8 cellular contexts compared by ENCODE assay signal in the genomic region with DNA sequence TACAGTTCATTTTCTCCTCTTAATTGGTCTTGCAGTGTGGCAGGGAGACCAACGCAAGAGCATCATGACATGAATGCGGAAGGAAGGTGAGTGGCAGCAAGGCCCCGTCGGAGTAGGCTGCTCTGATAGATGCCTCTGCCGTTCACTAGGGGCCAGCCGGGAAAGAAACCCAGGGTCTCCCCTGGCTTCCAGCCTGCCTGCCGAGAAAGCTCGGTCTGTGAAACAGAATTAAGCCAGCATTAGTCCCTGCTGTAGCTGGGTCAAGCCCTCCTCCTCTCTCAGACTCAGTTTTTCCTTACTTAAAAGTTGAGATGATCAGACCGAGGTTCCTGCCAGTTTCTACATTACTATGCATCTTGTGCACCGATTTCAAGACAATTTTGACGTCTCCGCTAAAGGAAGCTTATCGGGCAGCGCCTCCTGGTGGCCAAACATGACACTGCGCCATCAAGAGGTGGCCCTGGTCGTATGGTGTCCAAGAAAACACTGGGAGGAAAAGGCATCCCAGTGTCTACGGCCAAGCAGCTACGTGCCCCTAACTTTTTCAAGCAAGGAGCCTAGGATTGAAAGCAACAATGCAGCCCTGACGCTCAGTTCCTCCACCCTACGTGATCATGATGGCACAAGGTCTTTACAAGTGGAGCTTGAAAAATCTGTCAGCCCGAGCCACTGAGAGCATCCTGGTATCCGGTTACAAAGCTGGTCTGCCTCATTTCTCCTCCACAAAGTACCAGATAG.
DNase-seq lines count a peak whose midpoint lies in the region; ATAC-seq and TF ChIP-seq lines count a peak whose summit lies in the region.

No MANE protein-coding gene starts in this region.

- TF ChIP-seq CTCF in VCaP (conservative IDR thresholded peaks at IDR 0.05) = peak; percentile 99

- DNase-seq in CD1c-positive myeloid dendritic cell (ENCODE audit: extremely low spot score) (peak; percentile 74), NCI-H146 (lab: John Stamatoyannopoulos, UW) (peak; percentile 54), brain pericyte (ENCODE audit: low read depth, low spot score) (peak; percentile 34), iPS-NIHi7 (ENCODE audit: extremely low spot score) (peak; percentile 85)
- peak; percentile 55 to 78 for DNase-seq in stimulated activated CD4-positive, alpha-beta T cell treated with anti-CD3 and anti-CD28 coated beads, Interleukin-12 subunit alpha, Interleukin-12 subunit beta, amount 100 ng/mL, for 24 hours (ENCODE audit: low read depth in 2 of 2)

- ATAC-seq in GM21529 (IDR thresholded peaks at IDR 0.05; ENCODE audit: unreplicated experiment) = peak; percentile 81
- ATAC-seq in HG03135 (IDR thresholded peaks at IDR 0.05; ENCODE audit: unreplicated experiment) = no peak

- peak overlapping the region; percentile 51; the same call in 1 of the 2 replicates for H3K27ac ChIP-seq in VCaP

Comparison
In these comparisons a context has a peak if more than half of its experiments do, and no peak if none do; other contexts are left out.
1. DNase-seq: peak in every context shown above with its lines; median percentile 85 in iPS-NIHi7; 74 in CD1c-positive myeloid dendritic cell; 66 in stimulated activated CD4-positive, alpha-beta T cell treated with anti-CD3 and anti-CD28 coated beads, Interleukin-12 subunit alpha, Interleukin-12 subunit beta, amount 100 ng/mL, for 24 hours; 54 in NCI-H146; 34 in brain pericyte.